12 cellular contexts compared by ENCODE assay signal in the genomic region with DNA sequence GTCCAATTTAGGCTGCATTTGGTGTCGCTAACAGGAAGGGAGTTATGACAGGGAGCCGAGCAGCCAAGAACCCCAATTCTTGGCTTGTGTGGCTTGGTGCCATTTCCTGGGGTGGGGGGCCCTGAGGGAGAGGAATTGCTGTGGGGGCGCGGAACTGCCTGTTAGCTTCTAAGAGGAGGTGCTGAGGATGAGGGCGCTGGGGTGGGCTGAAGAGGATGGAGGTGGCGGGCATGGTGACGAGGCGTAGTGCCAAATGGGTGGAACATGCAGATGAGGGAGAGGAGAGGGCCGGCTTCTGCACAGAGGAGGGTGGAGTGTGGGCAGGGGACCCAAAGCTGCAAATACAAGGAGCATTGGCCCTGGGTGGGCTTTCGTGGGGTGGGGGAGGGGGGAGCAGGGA.
"Had no signal": no experiment of that assay in that cellular context is flagged by ENCODE, and none has a peak within 500 bp of the region (broad histone marks: within the 10 kb centered on the region; RNA-seq: fewer than 3 reads in every experiment).

No MANE protein-coding gene starts in this region.

- H3K27ac Mint-ChIP-seq: activated CD4-positive, alpha-beta T cell treated with anti-CD3 and anti-CD28 coated beads, Interleukin-2, amount 10 ng/mL, durations not matched to agents 7 days and 5 days; dendritic cell treated with granulocyte-macrophage colony-stimulating factor and Interleukin-4, amounts not matched to agents 40 ng/mL and 50 ng/mL, for 4 days had no signal

- H3K27me3 ChIP-seq: uterus had no signal

- H3K36me3 Mint-ChIP-seq: naive B cell had no signal

- H3K27me3 Mint-ChIP-seq: activated CD4-positive, alpha-beta T cell treated with anti-CD3 and anti-CD28 coated beads, Interleukin-2, amount 10 ng/mL, durations not matched to agents 7 days and 5 days; dendritic cell treated with granulocyte-macrophage colony-stimulating factor and Interleukin-4, amounts not matched to agents 40 ng/mL and 50 ng/mL, for 4 days; naive B cell had no signal

- H3K4me3 ChIP-seq: SK-N-MC, uterus had no signal

- H3K4me1 Mint-ChIP-seq: immature natural killer cell had no signal

- H3K9me3 ChIP-seq: uterus had no signal

- H3K9me3 Mint-ChIP-seq: activated CD4-positive, alpha-beta T cell treated with anti-CD3 and anti-CD28 coated beads, Interleukin-2, amount 10 ng/mL, durations not matched to agents 7 days and 5 days; activated T-cell treated with anti-CD3 and anti-CD28 coated beads, Interleukin-2, amount 50 U/mL, for 4 hours; dendritic cell treated with granulocyte-macrophage colony-stimulating factor and Interleukin-4, amounts not matched to agents 40 ng/mL and 50 ng/mL, for 4 days; immature natural killer cell; naive B cell had no signal

- H3K4me3 Mint-ChIP-seq: activated CD4-positive, alpha-beta T cell treated with anti-CD3 and anti-CD28 coated beads, Interleukin-2, amount 10 ng/mL, durations not matched to agents 7 days and 5 days; activated T-cell treated with anti-CD3 and anti-CD28 coated beads, Interleukin-2, amount 50 U/mL, for 4 hours; dendritic cell treated with granulocyte-macrophage colony-stimulating factor and Interleukin-4, amounts not matched to agents 40 ng/mL and 50 ng/mL, for 4 days; immature natural killer cell; naive B cell had no signal

- DNase-seq: activated CD4-positive, alpha-beta T cell treated with anti-CD3 and anti-CD28 coated beads, Interleukin-2, amount 10 ng/mL, durations not matched to agents 7 days and 5 days; activated CD4-positive, CD25-positive, alpha-beta regulatory T cell; activated T-cell treated with anti-CD3 and anti-CD28 coated beads, Interleukin-2, amount 50 U/mL, for 4 hours; central memory CD4-positive, alpha-beta T cell; immature natural killer cell; left colon; naive B cell; stimulated activated CD4-positive, alpha-beta T cell treated with anti-CD3 and anti-CD28 coated beads, Interleukin-4, amount 100 ng/mL, for 4 hours; uterus had no signal

- FAIRE-seq: TTC549 had no signal

- ATAC-seq: activated T-cell treated with anti-CD3 and anti-CD28 coated beads, Interleukin-2, amount 50 U/mL, for 4 hours; left colon had no signal

- H3K27ac ChIP-seq: SK-N-MC had no signal

- H3K36me3 ChIP-seq: uterus had no signal
